ENCODE assay signal across 27 cellular contexts in genomic region chr2:83764447-83765005, GRCh38.
"Had no signal": no experiment of that assay in that cellular context is flagged by ENCODE, and none has a peak within 500 bp of the region (broad histone marks: within the 10 kb centered on the region; RNA-seq: fewer than 3 reads in every experiment).

No MANE protein-coding gene starts in this region.

- DNase-seq: natural killer cell; occipital lobe; ovary; psoas muscle; right cardiac atrium; right lobe of liver; sigmoid colon; spleen; stimulated activated CD4-positive, alpha-beta T cell treated with anti-CD3 and anti-CD28 coated beads, Interleukin-12 subunit alpha, Interleukin-12 subunit beta, amount 100 ng/mL, for 4 hours; stimulated activated CD4-positive, alpha-beta T cell treated with anti-CD3 and anti-CD28 coated beads, Interleukin-1b, Interleukin-23, amount 100 ng/mL, for 48 hours; stimulated activated CD4-positive, alpha-beta T cell treated with anti-CD3 and anti-CD28 coated beads, Interleukin-4, amount 100 ng/mL, for 1 hour; stimulated activated CD4-positive, alpha-beta T cell treated with anti-CD3 and anti-CD28 coated beads, Interleukin-4, amount 100 ng/mL, for 4 hours; stimulated activated CD8-positive, alpha-beta memory T cell treated with anti-CD3 and anti-CD28 coated beads, Interleukin-4, amount 100 ng/mL, for 48 hours; stimulated activated naive CD4-positive, alpha-beta T cell; stimulated activated naive CD8-positive, alpha-beta T cell treated with anti-CD3 and anti-CD28 coated beads, Interleukin-15, amount 100 ng/mL, for 72 hours; stimulated activated naive CD8-positive, alpha-beta T cell treated with anti-CD3 and anti-CD28 coated beads, Interleukin-15, Interleukin-2, amounts not matched to agents 100 U/mL and 50 U/mL, for 24 hours; substantia nigra; testis; tibial artery; trophoblast cell; upper lobe of left lung had no signal

- H3K27me3 ChIP-seq: neural progenitor cell, ovary, right lobe of liver, sigmoid colon, spleen, suprapubic skin, testis, tibial artery, upper lobe of left lung, vagina had no signal

- H3K4me3 ChIP-seq: neural progenitor cell, ovary, psoas muscle, right lobe of liver, sigmoid colon, smooth muscle cell, spleen, suprapubic skin, testis, tibial artery, upper lobe of left lung, vagina had no signal

- H3K9me3 ChIP-seq: ovary, testis, vagina had no signal

- H3K36me3 ChIP-seq: neural progenitor cell, ovary, right lobe of liver, sigmoid colon, spleen, suprapubic skin, tibial artery, upper lobe of left lung, vagina had no signal

- H3K27ac ChIP-seq: neural progenitor cell, ovary, parathyroid adenoma, psoas muscle, right lobe of liver, sigmoid colon, spleen, suprapubic skin, testis, tibial artery, upper lobe of left lung, vagina had no signal

- H3K4me1 ChIP-seq: neural progenitor cell, parathyroid adenoma, psoas muscle, right lobe of liver, sigmoid colon, spleen, suprapubic skin, testis, tibial artery, upper lobe of left lung, vagina had no signal

- ATAC-seq: natural killer cell; psoas muscle; right cardiac atrium; right lobe of liver; stimulated activated memory B cell treated with anti-CD40 and anti-IgM and Interleukin-4, amounts not matched to agents 10 μg/mL and 1 μg/mL and 100 μg/mL, for 72 hours; stimulated activated naive CD8-positive, alpha-beta T cell treated with anti-CD3 and anti-CD28 coated beads, Interleukin-15, amount 100 ng/mL, for 72 hours; stimulated activated naive CD8-positive, alpha-beta T cell treated with anti-CD3 and anti-CD28 coated beads, Interleukin-15, Interleukin-2, amounts not matched to agents 100 U/mL and 50 U/mL, for 24 hours had no signal
